17 cellular contexts compared by ENCODE assay signal in the genomic region with DNA sequence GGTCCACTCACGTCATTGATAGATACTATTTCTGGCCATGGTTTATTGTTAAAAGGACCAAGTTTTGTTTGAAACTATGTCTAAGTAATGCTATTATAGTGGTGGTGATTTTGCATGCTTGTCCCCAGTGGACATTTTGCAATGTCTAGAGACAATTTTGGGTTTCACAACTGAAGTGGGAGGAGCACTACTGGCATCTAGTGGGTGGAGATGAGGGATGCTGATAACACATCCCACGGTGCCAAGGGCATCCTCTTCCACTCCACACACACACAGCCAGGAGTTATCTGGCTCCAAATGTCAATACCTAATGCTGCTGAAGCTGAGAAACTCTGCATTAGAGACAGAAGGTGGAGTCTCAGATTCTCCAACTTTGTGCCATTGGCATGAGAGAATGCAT.
DNase-seq lines count a peak whose midpoint lies in the region; FAIRE-seq and TF ChIP-seq lines count a peak whose summit lies in the region.
"Had no signal": no experiment of that assay in that cellular context is flagged by ENCODE, and none has a peak within 500 bp of the region (broad histone marks: within the 10 kb centered on the region; RNA-seq: fewer than 3 reads in every experiment).

No MANE protein-coding gene starts in this region.

- POLR2A ChIA-PET in CD8-positive, alpha-beta memory T cell (lab: Charles Lee), result no interaction called here

- BruUV-seq in mammary epithelial cell (replicated peaks; lab: Mats Ljungman, UMichigan), result no TSS peak

- no peaks in the 10 kb centered on the region for H3K4me1 ChIP-seq in mammary epithelial cell (ENCODE audit: insufficient read depth, low read length)
- no peaks in the 10 kb centered on the region for H3K4me1 ChIP-seq in CD8-positive, alpha-beta memory T cell (ENCODE audit: insufficient read depth, low read length)
- H3K4me1 ChIP-seq: right lobe of liver had no signal

- dilution Hi-C loops in mammary epithelial cell (cut with HindIII; ENCODE audit: low sequenced_read_pairs), result no loop called here

- no peaks in the 10 kb centered on the region for H3K4me1 Mint-ChIP-seq in CD8-positive, alpha-beta memory T cell
- H3K4me1 Mint-ChIP-seq: activated naive CD8-positive, alpha-beta T cell treated with anti-CD3 and anti-CD28 coated beads, Interleukin-2, amount 50 U/mL, for 24 hours; T-helper 17 cell had no signal

- no peak overlapping the region for H2AFZ ChIP-seq in mammary epithelial cell (ENCODE audit: low read depth, low read length)

- no peak for FAIRE-seq in GM12891 (lab: Jason Lieb, UNC)

- in situ Hi-C loops in mammary epithelial cell (cut with MboI; ENCODE audit: low sequenced_read_pairs in 2 of 2), result no loop called here

- no peak overlapping the region for H3K27ac Mint-ChIP-seq in CD8-positive, alpha-beta memory T cell
- H3K27ac Mint-ChIP-seq: activated naive CD8-positive, alpha-beta T cell treated with anti-CD3 and anti-CD28 coated beads, Interleukin-2, amount 50 U/mL, for 24 hours; CD8-positive, alpha-beta T cell; T-helper 17 cell had no signal

- H3K9me3 ChIP-seq in mammary epithelial cell (replicated peaks; ENCODE audit: insufficient read depth, low read length), result no peaks in the 10 kb centered on the region
- H3K9me3 ChIP-seq in CD8-positive, alpha-beta memory T cell (ENCODE audit: low read length), result no peaks in the 10 kb centered on the region
- H3K9me3 ChIP-seq: right lobe of liver had no signal

- intact Hi-C loops in mammary epithelial cell (cut with micrococcal nuclease), result loop anchor here (1.0 kb wide), 1 partner anchor 189 kb away; no protein-coding TSS in a partner anchor

- 37% methylated on average over 2 of the region's 2 CpGs for WGBS in mammary epithelial cell (ENCODE audit: low coverage, missing lambda C conversion rate)

- H3K27me3 ChIP-seq in mammary epithelial cell (ENCODE audit: insufficient read depth, low read length), result no peaks in the 10 kb centered on the region
- H3K27me3 ChIP-seq in CD8-positive, alpha-beta memory T cell (ENCODE audit: insufficient read depth, low read length, poor library complexity, severe bottlenecking), result no peaks in the 10 kb centered on the region
- H3K27me3 ChIP-seq: right lobe of liver had no signal

- no peak overlapping the region for H3K4me2 ChIP-seq in mammary epithelial cell (ENCODE audit: insufficient read depth, low read depth, low read length)

- no peaks in the 10 kb centered on the region for H3K36me3 Mint-ChIP-seq in CD8-positive, alpha-beta memory T cell
- H3K36me3 Mint-ChIP-seq: CD8-positive, alpha-beta T cell had no signal

- CTCF ChIA-PET in mammary epithelial cell (lab: Charles Lee; ENCODE audit: low non-redundant PET), result no interaction called here
- CTCF ChIA-PET in CD8-positive, alpha-beta memory T cell (lab: Charles Lee), result no interaction called here

- no peaks in the 10 kb centered on the region for H3K36me3 ChIP-seq in mammary epithelial cell (ENCODE audit: insufficient read depth, low read length)
- no peaks in the 10 kb centered on the region for H3K36me3 ChIP-seq in CD8-positive, alpha-beta memory T cell (ENCODE audit: insufficient read depth, low read length)
- H3K36me3 ChIP-seq: right lobe of liver had no signal

- no peak overlapping the region for H3K27ac ChIP-seq in mammary epithelial cell (ENCODE audit: insufficient read depth, low read depth, low read length)
- no peak overlapping the region for H3K27ac ChIP-seq in CD8-positive, alpha-beta memory T cell (ENCODE audit: low read depth, low read length)
- H3K27ac ChIP-seq: right lobe of liver had no signal

- DNase-seq in NCI-H82 (lab: John Stamatoyannopoulos, UW) (peak; percentile 28), NCI-H82 treated with DMSO at 0.1 percent for 48 hours (lab: John Stamatoyannopoulos, UW; ENCODE audit: unreplicated experiment) (no peak), NCI-H69 (lab: John Stamatoyannopoulos, UW) (peak; percentile 10), mammary epithelial cell (no peak), stromal cell of bone marrow (ENCODE audit: low read depth) (peak; percentile 7), GM12891 (ENCODE audit: insufficient read length, low spot score) (no peak)
- no peak for DNase-seq in activated CD4-positive, alpha-beta T cell treated with anti-CD3 and anti-CD28 coated beads, Interleukin-2, amount 50 U/mL, for 48 hours
- no peak for DNase-seq in CD8-positive, alpha-beta memory T cell
- DNase-seq: ACHN; activated naive CD8-positive, alpha-beta T cell treated with anti-CD3 and anti-CD28 coated beads, Interleukin-2, amount 50 U/mL, for 24 hours; caudate nucleus; CD8-positive, alpha-beta T cell; MM.1S; right lobe of liver; SHP77; stimulated activated CD4-positive, alpha-beta T cell treated with anti-CD3 and anti-CD28 coated beads, Interleukin-2, amount 100 ng/mL, for 24 hours; T-helper 17 cell had no signal

- no peaks in the 10 kb centered on the region for H3K79me2 ChIP-seq in mammary epithelial cell (ENCODE audit: insufficient read depth, low read length)

- no peak overlapping the region for H3K4me3 Mint-ChIP-seq in CD8-positive, alpha-beta memory T cell
- H3K4me3 Mint-ChIP-seq: activated naive CD8-positive, alpha-beta T cell treated with anti-CD3 and anti-CD28 coated beads, Interleukin-2, amount 50 U/mL, for 24 hours; CD8-positive, alpha-beta T cell; T-helper 17 cell had no signal

- no peak for TF ChIP-seq POLR2A in GM12891 (IDR thresholded peaks at IDR 0.05; ENCODE audit: low read depth, low read length)

- H3K9me3 Mint-ChIP-seq in CD8-positive, alpha-beta memory T cell, result peaks cover 0 to 3% (median 0%) of the 10 kb centered on the region in 5 donors
- H3K9me3 Mint-ChIP-seq: activated naive CD8-positive, alpha-beta T cell treated with anti-CD3 and anti-CD28 coated beads, Interleukin-2, amount 50 U/mL, for 24 hours; CD8-positive, alpha-beta T cell had no signal

- H3K4me3 ChIP-seq in mammary epithelial cell (replicated peaks in 1 of 3; ENCODE audit: insufficient read depth in 1 of 3, low read depth in 2 of 3, low read length in 3 of 3), result no peak overlapping the region
- no peak overlapping the region for H3K4me3 ChIP-seq in CD8-positive, alpha-beta memory T cell (ENCODE audit: low read length)
- H3K4me3 ChIP-seq: right lobe of liver had no signal

- H3K27me3 Mint-ChIP-seq in CD8-positive, alpha-beta memory T cell, result no peaks in the 10 kb centered on the region
- H3K27me3 Mint-ChIP-seq: activated naive CD8-positive, alpha-beta T cell treated with anti-CD3 and anti-CD28 coated beads, Interleukin-2, amount 50 U/mL, for 24 hours; T-helper 17 cell had no signal

- TF ChIP-seq CTCF in mammary epithelial cell (conservative IDR thresholded peaks at IDR 0.05 in 1 of 2, IDR thresholded peaks at IDR 0.05 in 1 of 2; ENCODE audit: extremely low read depth in 1 of 2, insufficient read depth in 1 of 2, low read depth in 1 of 2, low read length in 2 of 2), result peak; percentile 12 to 43

- H3K9ac ChIP-seq in mammary epithelial cell (ENCODE audit: insufficient read depth, low read length), result no peak overlapping the region

- no peaks in the 10 kb centered on the region for H4K20me1 ChIP-seq in mammary epithelial cell (ENCODE audit: insufficient read depth, low read length)

TF ChIP-seq in GM12891, 5 proteins besides CTCF, POLR2A, EP300 and RAD21:
- TF ChIP-seq POLR2AphosphoS5 (IDR thresholded peaks at IDR 0.05; ENCODE audit: low read depth, low read length) (no peak), PAX5 (IDR thresholded peaks at IDR 0.05; ENCODE audit: insufficient read depth, low read length, severe bottlenecking) (no peak), SPI1 (IDR thresholded peaks at IDR 0.05; ENCODE audit: low read depth, low read length) (no peak), TAF1 (IDR thresholded peaks at IDR 0.05; ENCODE audit: low read depth, low read length) (no peak), POU2F2 (IDR thresholded peaks at IDR 0.05; ENCODE audit: low read depth, low read length) (no peak)

Comparison
In these comparisons a context has a peak if more than half of its experiments do, and no peak if none do; other contexts are left out.
1. DNase-seq: peak in NCI-H82 (single experiment), NCI-H69 (single experiment) and stromal cell of bone marrow (single experiment); none in NCI-H82 treated with DMSO at 0.1 percent for 48 hours (single experiment), mammary epithelial cell (single experiment), activated CD4-positive, alpha-beta T cell treated with anti-CD3 and anti-CD28 coated beads, Interleukin-2, amount 50 U/mL, for 48 hours (0 of 2), GM12891 (single experiment) and CD8-positive, alpha-beta memory T cell (0 of 5).